29 cellular contexts compared by ENCODE assay signal in the genomic region with DNA sequence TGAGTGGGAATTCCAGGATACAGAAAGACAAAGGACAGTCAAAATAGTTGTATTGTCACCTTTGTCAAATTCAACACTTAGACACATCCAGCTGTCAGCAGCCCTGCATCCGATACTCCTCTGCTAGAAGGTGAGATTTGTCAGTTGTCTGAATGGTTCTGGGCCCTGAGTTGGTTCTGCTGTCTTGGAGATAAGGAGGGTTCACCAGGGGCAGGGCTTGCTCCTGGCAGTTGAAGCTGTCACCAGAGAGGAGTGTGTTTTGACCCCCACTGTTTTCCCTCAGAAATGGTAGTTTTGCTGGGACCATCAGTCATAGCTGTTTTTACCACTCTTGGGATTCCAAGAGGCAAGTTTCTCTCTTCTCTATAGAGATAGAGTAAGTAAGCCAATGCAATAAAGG. TPM values are rescaled to one million over a fixed set of nuclear protein-coding genes. Genes with fewer than 3 reads are reported as not detected.
"Had no signal": no experiment of that assay in that cellular context is flagged by ENCODE, and none has a peak within 500 bp of the region (broad histone marks: within the 10 kb centered on the region; RNA-seq: fewer than 3 reads in every experiment).

No MANE protein-coding gene starts in this region.

- H3K27ac ChIP-seq: adrenal gland, body of pancreas, epithelial cell of prostate, VCaP had no signal

- H3K9me3 ChIP-seq: adrenal gland, body of pancreas had no signal

- H3K4me3 ChIP-seq: adrenal gland, body of pancreas had no signal

- ATAC-seq: activated naive CD8-positive, alpha-beta T cell treated with anti-CD3 and anti-CD28 coated beads, Interleukin-2, amount 50 U/mL, for 24 hours; body of pancreas; T-cell; WTC11 had no signal

- H3K27me3 ChIP-seq: adrenal gland, body of pancreas had no signal

- DNase-seq: activated CD4-positive, alpha-beta memory T cell treated with anti-CD3 and anti-CD28 coated beads, Interleukin-2, amount 10 ng/mL, durations not matched to agents 7 days and 5 days; activated CD4-positive, alpha-beta T cell treated with anti-CD3 and anti-CD28 coated beads for 1 hour; activated CD4-positive, alpha-beta T cell treated with anti-CD3 and anti-CD28 coated beads for 4 hours; activated CD4-positive, alpha-beta T cell treated with anti-CD3 and anti-CD28 coated beads, Interleukin-2, amount 10 ng/mL, durations not matched to agents 7 days and 5 days; activated CD4-positive, alpha-beta T cell treated with anti-CD3 and anti-CD28 coated beads, Interleukin-2, amount 50 U/mL, for 4 hours; activated effector memory CD4-positive, alpha-beta T cell treated with anti-CD3 and anti-CD28 coated beads, Interleukin-2, amount 50 U/mL, for 16 hours; activated naive CD4-positive, alpha-beta T cell treated with anti-CD3 and anti-CD28 coated beads for 36 hours; activated naive CD8-positive, alpha-beta T cell treated with anti-CD3 and anti-CD28 coated beads for 36 hours; activated naive CD8-positive, alpha-beta T cell treated with anti-CD3 and anti-CD28 coated beads, Interleukin-2, amount 50 U/mL, for 24 hours; activated T-cell treated with anti-CD3 and anti-CD28 coated beads, Interleukin-2, amount 50 U/mL, for 1 hour; activated T-cell treated with anti-CD3 and anti-CD28 coated beads, Interleukin-2, amount 50 U/mL, for 48 hours; adrenal gland; amygdala; aorta; body of pancreas; caudate nucleus; effector CD8-positive, alpha-beta T cell; foreskin fibroblast; SW 1271; T-cell; T-helper 9 cell had no signal

- H3K36me3 ChIP-seq: adrenal gland had no signal

RNA-seq across cellular contexts. Expression of a gene that starts 3.2 kb away (rescaled TPM):
- total RNA-seq: activated CD4-positive, alpha-beta memory T cell treated with anti-CD3 and anti-CD28 coated beads, Interleukin-2, amount 10 ng/mL, durations not matched to agents 7 days and 5 days; activated CD4-positive, alpha-beta T cell treated with anti-CD3 and anti-CD28 coated beads, Interleukin-2, amount 10 ng/mL, durations not matched to agents 7 days and 5 days; activated naive CD4-positive, alpha-beta T cell treated with anti-CD3 and anti-CD28 coated beads for 36 hours; activated naive CD8-positive, alpha-beta T cell treated with anti-CD3 and anti-CD28 coated beads for 36 hours; activated T-helper 1 cell treated with anti-CD3 and anti-CD28 coated beads, Interleukin-12 subunit alpha, Interleukin-12 subunit beta, Interleukin-2, Interleukin-4 antibody, amounts not matched to agents 30 ng/mL and 10 ng/mL and 1 ng/mL, durations not matched to agents 14 hours and 24 hours and 36 hours; activated T-helper 2 cell treated with anti-CD3 and anti-CD28 coated beads, Interferon-gamma antibody, Interleukin-2, Interleukin-4, amounts not matched to agents 10 μg/mL and 5 μg/mL and 100 μg/mL, durations not matched to agents 14 hours and 24 hours and 36 hours; dermis microvascular lymphatic vessel endothelial cell; endothelial cell of umbilical vein; T-cell; T-helper 2 cell treated with Interferon-gamma antibody and Interleukin-4, amounts not matched to agents 100 ng/mL and 5 ng/mL, for 36 hours; WTC11 had no signal
